In genomic region chr13:20209937-20210336, GRCh38 we compare ENCODE assay signal across 30 cellular contexts. TPM values are rescaled to one million over a fixed set of nuclear protein-coding genes. Genes with fewer than 3 reads are reported as not detected.
"Had no signal": no experiment of that assay in that cellular context is flagged by ENCODE, and none has a peak within 500 bp of the region (broad histone marks: within the 10 kb centered on the region; RNA-seq: fewer than 3 reads in every experiment).

No MANE protein-coding gene starts in this region.

- H3K36me3 Mint-ChIP-seq: activated naive CD4-positive, alpha-beta T cell treated with anti-CD3 and anti-CD28 coated beads, Interleukin-2, amount 50 U/mL, for 72 hours; stimulated activated effector memory CD8-positive, alpha-beta T cell treated with anti-CD3 and anti-CD28 coated beads, Interleukin-12 subunit alpha, Interleukin-12 subunit beta, amount 100 ng/mL, for 72 hours had no signal

- H3K27ac ChIP-seq: gastroesophageal sphincter, left lung, lower lobe of right lung, ovary, prostate gland, sigmoid colon, thoracic aorta, WERI-Rb-1 had no signal

- DNase-seq: activated CD4-positive, alpha-beta memory T cell treated with anti-CD3 and anti-CD28 coated beads, Interleukin-2, amount 10 ng/mL, durations not matched to agents 7 days and 5 days; activated CD4-positive, alpha-beta T cell treated with anti-CD3 and anti-CD28 coated beads, Interleukin-2, amount 10 ng/mL, durations not matched to agents 7 days and 5 days; activated naive CD4-positive, alpha-beta T cell; activated T-cell treated with anti-CD3 and anti-CD28 coated beads, Interleukin-2, amount 50 U/mL, for 48 hours; cortex of kidney; effector memory CD8-positive, alpha-beta T cell; erythroblast; left lung; lower lobe of right lung; naive B cell; nephron progenitor cell; ovary; sigmoid colon; small intestine; stimulated activated CD4-positive, alpha-beta T cell treated with anti-CD3 and anti-CD28 coated beads, Interleukin-4, amount 100 ng/mL, for 24 hours; T-helper 17 cell; T1000; trophoblast cell; WERI-Rb-1 had no signal

- H3K4me3 Mint-ChIP-seq: activated CD4-positive, alpha-beta memory T cell treated with anti-CD3 and anti-CD28 coated beads, Interleukin-2, amount 10 ng/mL, durations not matched to agents 7 days and 5 days; activated CD4-positive, alpha-beta T cell treated with anti-CD3 and anti-CD28 coated beads, Interleukin-2, amount 10 ng/mL, durations not matched to agents 7 days and 5 days; effector memory CD8-positive, alpha-beta T cell; naive B cell; nephron progenitor cell; stimulated activated effector memory CD8-positive, alpha-beta T cell treated with anti-CD3 and anti-CD28 coated beads, Interleukin-12 subunit alpha, Interleukin-12 subunit beta, amount 100 ng/mL, for 72 hours; stimulated activated naive CD8-positive, alpha-beta T cell treated with anti-CD3 and anti-CD28 coated beads, Interleukin-15, Interleukin-2, amounts not matched to agents 100 ng/mL and 50 ng/mL, for 24 hours; T-helper 17 cell had no signal

- H3K9me3 Mint-ChIP-seq: activated CD4-positive, alpha-beta memory T cell treated with anti-CD3 and anti-CD28 coated beads, Interleukin-2, amount 10 ng/mL, durations not matched to agents 7 days and 5 days; activated naive CD4-positive, alpha-beta T cell treated with anti-CD3 and anti-CD28 coated beads, Interleukin-2, amount 50 U/mL, for 72 hours; effector memory CD8-positive, alpha-beta T cell; stimulated activated naive CD8-positive, alpha-beta T cell treated with anti-CD3 and anti-CD28 coated beads, Interleukin-15, Interleukin-2, amounts not matched to agents 100 ng/mL and 50 ng/mL, for 24 hours had no signal

- H3K9me3 ChIP-seq: left lung, lower lobe of right lung, prostate gland, sigmoid colon, thoracic aorta had no signal

- ATAC-seq: activated CD4-positive, CD25-positive, alpha-beta regulatory T cell treated with anti-CD3 and anti-CD28 coated beads, Interleukin-2, amount 50 U/mL, for 24 hours; activated naive CD4-positive, alpha-beta T cell treated with anti-CD3 and anti-CD28 coated beads, Interleukin-2, amount 50 U/mL, for 72 hours; effector memory CD8-positive, alpha-beta T cell; gastroesophageal sphincter; left lung; lower lobe of right lung; stimulated activated effector memory CD8-positive, alpha-beta T cell treated with anti-CD3 and anti-CD28 coated beads, Interleukin-12 subunit alpha, Interleukin-12 subunit beta, amount 100 ng/mL, for 72 hours; T-helper 17 cell had no signal

- H3K4me3 ChIP-seq: gastroesophageal sphincter, left lung, lower lobe of right lung, ovary, prostate gland, sigmoid colon, thoracic aorta had no signal

- H3K4me1 ChIP-seq: gastroesophageal sphincter, left lung, lower lobe of right lung, prostate gland, sigmoid colon had no signal

- H3K27ac Mint-ChIP-seq: activated CD4-positive, alpha-beta memory T cell treated with anti-CD3 and anti-CD28 coated beads, Interleukin-2, amount 10 ng/mL, durations not matched to agents 7 days and 5 days; activated naive CD4-positive, alpha-beta T cell treated with anti-CD3 and anti-CD28 coated beads, Interleukin-2, amount 50 U/mL, for 72 hours; effector memory CD8-positive, alpha-beta T cell; nephron progenitor cell; stimulated activated effector memory CD8-positive, alpha-beta T cell treated with anti-CD3 and anti-CD28 coated beads, Interleukin-12 subunit alpha, Interleukin-12 subunit beta, amount 100 ng/mL, for 72 hours; stimulated activated naive CD8-positive, alpha-beta T cell treated with anti-CD3 and anti-CD28 coated beads, Interleukin-15, Interleukin-2, amounts not matched to agents 100 ng/mL and 50 ng/mL, for 24 hours; T-helper 17 cell had no signal

- H3K36me3 ChIP-seq: gastroesophageal sphincter, left lung, lower lobe of right lung, ovary, prostate gland, sigmoid colon, thoracic aorta, WERI-Rb-1 had no signal

- H3K4me1 Mint-ChIP-seq: nephron progenitor cell; stimulated activated effector memory CD8-positive, alpha-beta T cell treated with anti-CD3 and anti-CD28 coated beads, Interleukin-12 subunit alpha, Interleukin-12 subunit beta, amount 100 ng/mL, for 72 hours had no signal

- H3K27me3 ChIP-seq: ovary had no signal

RNA-seq across cellular contexts. Expression of gene GJB2, which starts 17.2 kb away (rescaled TPM):
- total RNA-seq: fibroblast of lung, fibroblast of villous mesenchyme, subcutaneous adipose tissue, T-helper 17 cell had no signal

RNA-seq across cellular contexts. Expression of gene GJB6, which starts 22.2 kb away (rescaled TPM):
- total RNA-seq: fibroblast of lung, fibroblast of villous mesenchyme, lower lobe of right lung, mesenteric fat pad, ovary, sigmoid colon, subcutaneous adipose tissue, thoracic aorta had no signal

RNA-seq across cellular contexts. Expression of gene GJA3, which starts 49.1 kb away (rescaled TPM):
- total RNA-seq: lower lobe of right lung, sigmoid colon, subcutaneous adipose tissue had no signal
